Comparison of ENCODE assay signal across 14 cellular contexts in the genomic region with DNA sequence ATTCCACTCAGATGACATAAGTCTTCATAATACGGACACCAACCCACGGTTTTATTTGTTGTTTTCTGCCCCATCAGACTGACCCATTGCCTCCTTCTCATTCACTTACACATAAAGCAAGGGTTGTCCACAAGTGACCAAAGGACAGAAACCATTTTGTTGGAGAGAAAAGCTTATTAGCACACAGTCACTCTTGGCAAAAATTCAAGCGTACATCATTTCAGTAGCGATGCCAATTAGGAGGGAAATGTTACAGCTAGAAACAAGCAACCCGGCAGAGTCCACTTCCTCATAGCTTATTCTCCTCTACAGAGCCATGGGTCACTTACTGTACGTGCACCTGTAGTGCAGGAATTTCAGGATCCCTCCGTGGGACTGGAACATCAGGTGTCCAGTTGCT. TPM values are rescaled to one million over a fixed set of nuclear protein-coding genes. Genes with fewer than 3 reads are reported as not detected.
A peak's percentile ranks its signal among the peaks of the same experiment; 100 is the strongest.
DNase-seq lines count a peak whose midpoint lies in the region; FAIRE-seq and TF ChIP-seq lines count a peak whose summit lies in the region.
"Had no signal": no experiment of that assay in that cellular context is flagged by ENCODE, and none has a peak within 500 bp of the region (broad histone marks: within the 10 kb centered on the region; RNA-seq: fewer than 3 reads in every experiment).

No MANE protein-coding gene starts in this region.

- H3K27ac ChIP-seq in astrocyte (ENCODE audit: low read depth, low read length) = peak overlapping the region; percentile 57
- H3K27ac ChIP-seq in hepatocyte = peak overlapping the region; percentile 69
- H3K27ac ChIP-seq in skeletal muscle tissue (ENCODE audit: low read depth, low read length) = peak overlapping the region; percentile 73
- H3K27ac ChIP-seq in ovary = no peak overlapping the region

- H3K4me1 ChIP-seq in astrocyte (ENCODE audit: insufficient read depth, low read length) = peaks cover 62% of the 10 kb centered on the region
- H3K4me1 ChIP-seq in hepatocyte (ENCODE audit: insufficient read depth) = peaks cover 22% of the 10 kb centered on the region
- H3K4me1 ChIP-seq in skeletal muscle tissue (ENCODE audit: control insufficient read depth in 3 of 3, insufficient read depth in 3 of 3, low read length in 3 of 3) = peaks cover 33 to 40% (median 35%) of the 10 kb centered on the region in 3 donors
- peaks cover 9% of the 10 kb centered on the region for H3K4me1 ChIP-seq in ovary (ENCODE audit: insufficient read depth)

- DNase-seq in LNCaP clone FGC (ENCODE audit: low read depth) (peak; percentile 23), astrocyte (ENCODE audit: low read depth) (peak; percentile 43), hepatocyte (ENCODE audit: low spot score) (no peak), middle frontal gyrus (ENCODE audit: extremely low spot score, low spot score) (no peak), H54 (ENCODE audit: insufficient read length, low spot score) (no peak), ovary (no peak), putamen (ENCODE audit: low spot score) (no peak)
- DNase-seq: COR-L47; effector memory CD4-positive, alpha-beta T cell; H9; NCI-H1930 had no signal

- no peak overlapping the region for H3K4me3 Mint-ChIP-seq in astrocyte (ENCODE audit: unreplicated experiment)
- H3K4me3 Mint-ChIP-seq: activated naive CD4-positive, alpha-beta T cell treated with anti-CD3 and anti-CD28 coated beads, Interleukin-2, amount 50 U/mL, for 24 hours; H9; IgD-negative memory B cell had no signal

- H3K9me3 ChIP-seq in astrocyte (ENCODE audit: insufficient read depth, low read depth, low read length) = no peaks in the 10 kb centered on the region
- no peaks in the 10 kb centered on the region for H3K9me3 ChIP-seq in hepatocyte (ENCODE audit: low read depth)
- H3K9me3 ChIP-seq in skeletal muscle tissue (ENCODE audit: control insufficient read depth in 3 of 3, low read length in 3 of 3) = no peaks in the 10 kb centered on the region
- no peaks in the 10 kb centered on the region for H3K9me3 ChIP-seq in ovary

- H4K20me1 ChIP-seq in astrocyte (ENCODE audit: insufficient read depth, low read length) = no peaks in the 10 kb centered on the region
- H4K20me1 ChIP-seq in hepatocyte (ENCODE audit: insufficient read depth, poor library complexity, severe bottlenecking) = no peaks in the 10 kb centered on the region

- peaks cover 68% of the 10 kb centered on the region for H3K4me1 Mint-ChIP-seq in astrocyte (ENCODE audit: low read depth, unreplicated experiment)

- H3K27me3 Mint-ChIP-seq in astrocyte (ENCODE audit: low read depth, unreplicated experiment) = no peaks in the 10 kb centered on the region

- intact Hi-C loops in ovary (cut with DNase I) = loop anchor here in 1 of 4 donors (10.0 kb wide), 1 partner anchor 80 kb away; no protein-coding TSS in a partner anchor

- no peaks in the 10 kb centered on the region for H3K9me3 Mint-ChIP-seq in astrocyte (ENCODE audit: unreplicated experiment)
- H3K9me3 Mint-ChIP-seq: activated naive CD4-positive, alpha-beta T cell treated with anti-CD3 and anti-CD28 coated beads, Interleukin-2, amount 50 U/mL, for 24 hours; H9; IgD-negative memory B cell had no signal

- 65% methylated on average over 7 of the region's 7 CpGs for WGBS in hepatocyte (ENCODE audit: low lambda C conversion rate, missing lambda C conversion rate)
- WGBS in ovary, 3 donors = 19 to 31% (median 21%) methylated on average over 7 of the region's 7 CpGs

- H2AFZ ChIP-seq in astrocyte (ENCODE audit: low read depth, low read length) = no peak overlapping the region
- no peak overlapping the region for H2AFZ ChIP-seq in hepatocyte

- H3K4me3 ChIP-seq in LNCaP clone FGC (ENCODE audit: low read depth, low read length) = no peak overlapping the region
- H3K4me3 ChIP-seq in astrocyte (ENCODE audit: insufficient read depth, low read depth, low read length) = peak overlapping the region; percentile 30
- no peak overlapping the region for H3K4me3 ChIP-seq in hepatocyte
- no peak overlapping the region for H3K4me3 ChIP-seq in skeletal muscle tissue (ENCODE audit: low read length in 3 of 3)
- no peak overlapping the region for H3K4me3 ChIP-seq in ovary

- no peaks in the 10 kb centered on the region for H3K79me2 ChIP-seq in astrocyte (ENCODE audit: insufficient read depth, low read length)
- peaks cover 5% of the 10 kb centered on the region for H3K79me2 ChIP-seq in hepatocyte

- TF ChIP-seq CTCF in LNCaP clone FGC (IDR thresholded peaks at IDR 0.05; ENCODE audit: control insufficient read depth, extremely low read depth, insufficient read depth) (no peak), astrocyte (IDR thresholded peaks at IDR 0.05; ENCODE audit: insufficient read depth, low read depth, low read length) (no peak), hepatocyte (IDR thresholded peaks at IDR 0.05; ENCODE audit: poor library complexity) (no peak), ovary (IDR thresholded peaks at IDR 0.05) (no peak)

- no peaks in the 10 kb centered on the region for H3K36me3 ChIP-seq in astrocyte (ENCODE audit: insufficient read depth, low read length)
- H3K36me3 ChIP-seq in hepatocyte (replicated peaks; ENCODE audit: insufficient read depth, low read depth) = no peaks in the 10 kb centered on the region
- no peaks in the 10 kb centered on the region for H3K36me3 ChIP-seq in skeletal muscle tissue (ENCODE audit: control insufficient read depth in 3 of 3, insufficient read depth in 3 of 3, low read length in 3 of 3)
- no peaks in the 10 kb centered on the region for H3K36me3 ChIP-seq in ovary

- TF ChIP-seq EP300 in ovary (IDR thresholded peaks at IDR 0.05) = no peak

- H3K27me3 ChIP-seq in astrocyte (ENCODE audit: insufficient read depth, low read length) = peaks cover 7% of the 10 kb centered on the region
- no peaks in the 10 kb centered on the region for H3K27me3 ChIP-seq in hepatocyte
- H3K27me3 ChIP-seq in skeletal muscle tissue (ENCODE audit: control insufficient read depth in 3 of 3, insufficient read depth in 3 of 3, low read length in 3 of 3) = peaks cover 0 to 9% (median 6%) of the 10 kb centered on the region in 3 donors
- H3K27me3 ChIP-seq in ovary = no peaks in the 10 kb centered on the region

- H3K36me3 Mint-ChIP-seq in astrocyte (ENCODE audit: low read depth, unreplicated experiment) = peaks cover 2% of the 10 kb centered on the region
- H3K36me3 Mint-ChIP-seq: activated naive CD4-positive, alpha-beta T cell treated with anti-CD3 and anti-CD28 coated beads, Interleukin-2, amount 50 U/mL, for 24 hours; IgD-negative memory B cell had no signal

- no peak for FAIRE-seq in astrocyte (lab: Jason Lieb, UNC)
- no peak for FAIRE-seq in H54 (lab: Jason Lieb, UNC)

- TF ChIP-seq POLR2A in H54 (IDR thresholded peaks at IDR 0.05; ENCODE audit: low read depth, low read length) (no peak), ovary (IDR thresholded peaks at IDR 0.05) (no peak)

- H3K4me2 ChIP-seq in astrocyte (ENCODE audit: low read length) = peak overlapping the region; percentile 78
- H3K4me2 ChIP-seq in hepatocyte = peak overlapping the region; percentile 59

- H3K9ac ChIP-seq in astrocyte (ENCODE audit: low read length) (peak overlapping the region; percentile 45), skeletal muscle tissue (ENCODE audit: low read depth in 1 of 3, low read length in 3 of 3) (no peak overlapping the region)

- H3K27ac Mint-ChIP-seq in astrocyte (ENCODE audit: unreplicated experiment) = peak overlapping the region; percentile 98
- H3K27ac Mint-ChIP-seq: activated naive CD4-positive, alpha-beta T cell treated with anti-CD3 and anti-CD28 coated beads, Interleukin-2, amount 50 U/mL, for 24 hours; H9; IgD-negative memory B cell had no signal

- H3K9me2 ChIP-seq in hepatocyte (replicated peaks; ENCODE audit: insufficient read depth) = no peaks in the 10 kb centered on the region

RNA-seq across cellular contexts. Expression of a gene that starts 23.0 kb away (rescaled TPM):
- 70.0 and 70.1 TPM in 2 replicates for total RNA-seq in astrocyte
- 31.6 and 37.9 TPM in 2 replicates for total RNA-seq in hepatocyte
- 19.8 and 20.8 TPM in 2 replicates for polyA plus RNA-seq in hepatocyte
- 34.4 TPM for total RNA-seq in skeletal muscle tissue
- total RNA-seq in ovary = 100 to 1,000 TPM; 157 to 505 (median 288) TPM
- polyA plus RNA-seq in ovary = 100 to 1,000 TPM; 155 to 242 TPM

Comparison
In these comparisons a context has a peak if more than half of its experiments do, and no peak if none do; other contexts are left out.
1. DNase-seq: peak in LNCaP clone FGC (single experiment) and astrocyte (single experiment); none in hepatocyte (single experiment), middle frontal gyrus (single experiment), H54 (single experiment), ovary (0 of 5) and putamen (single experiment).
2. H3K27ac ChIP-seq: peak in astrocyte (single experiment), hepatocyte (single experiment) and skeletal muscle tissue (single experiment); none in ovary (0 of 2).